Comparison of ENCODE assay signal across 14 cellular contexts in genomic region chr12:66774921-66775320, GRCh38.
DNase-seq lines count a peak whose midpoint lies in the region; ATAC-seq and TF ChIP-seq lines count a peak whose summit lies in the region.
"Had no signal": no experiment of that assay in that cellular context is flagged by ENCODE, and none has a peak within 500 bp of the region (broad histone marks: within the 10 kb centered on the region; RNA-seq: fewer than 3 reads in every experiment).

No MANE protein-coding gene starts in this region.

- no peak overlapping the region for H2AFZ ChIP-seq in MM.1S (ENCODE audit: low read length)
- H2AFZ ChIP-seq: GM23248 had no signal

- no peak overlapping the region for H3K4me3 Mint-ChIP-seq in natural killer cell
- no peak overlapping the region for H3K4me3 Mint-ChIP-seq in natural killer cell treated with Interleukin-12 subunit alpha and Interleukin-12 subunit beta and Interleukin-15 and Interleukin-18, amount 100 ng/mL, for 72 hours
- H3K4me3 Mint-ChIP-seq: B cell; CD4-positive, alpha-beta T cell had no signal

- DNase-seq in natural killer cell (no peak), NCI-H2171 (lab: John Stamatoyannopoulos, UW) (peak; percentile 55), SK-N-DZ (ENCODE audit: low spot score) (peak; percentile 93), hippocampal formation (lab: John Stamatoyannopoulos, UW) (no peak), T-helper 1 cell (no peak), MM.1S (no peak)
- no peak for DNase-seq in natural killer cell treated with Interleukin-12 subunit alpha and Interleukin-12 subunit beta and Interleukin-15 and Interleukin-18, amount 100 ng/mL, for 72 hours (ENCODE audit: low spot score)
- DNase-seq: C1 segment of cervical spinal cord; CD4-positive, alpha-beta T cell; DMS79; GM23248 had no signal

- peaks cover 0 to 3% of the 10 kb centered on the region in 2 donors for H3K9me3 Mint-ChIP-seq in natural killer cell
- H3K9me3 Mint-ChIP-seq in natural killer cell treated with Interleukin-12 subunit alpha and Interleukin-12 subunit beta and Interleukin-15 and Interleukin-18, amount 100 ng/mL, for 72 hours: no peaks in the 10 kb centered on the region
- H3K9me3 Mint-ChIP-seq: CD4-positive, alpha-beta T cell had no signal

- no peak overlapping the region for H3K4me2 ChIP-seq in MM.1S (ENCODE audit: low read depth, low read length)

- no peaks in the 10 kb centered on the region for H3K9me2 ChIP-seq in MM.1S (replicated peaks; ENCODE audit: insufficient read depth, low read length)

- H4K20me1 ChIP-seq in MM.1S (ENCODE audit: insufficient read depth, low read length): no peaks in the 10 kb centered on the region

- no peaks in the 10 kb centered on the region for H3K36me3 ChIP-seq in MM.1S (replicated peaks; ENCODE audit: insufficient read depth, low read length)

- peaks cover 17 to 22% of the 10 kb centered on the region in 2 donors for H3K27me3 Mint-ChIP-seq in natural killer cell (ENCODE audit: low read depth in 2 of 2)
- H3K27me3 Mint-ChIP-seq in natural killer cell treated with Interleukin-12 subunit alpha and Interleukin-12 subunit beta and Interleukin-15 and Interleukin-18, amount 100 ng/mL, for 72 hours: peaks cover 18 to 30% of the 10 kb centered on the region in 2 donors
- H3K27me3 Mint-ChIP-seq: CD4-positive, alpha-beta T cell had no signal

- TF ChIP-seq CTCF in natural killer cell (IDR thresholded peaks at IDR 0.05) (no peak), MM.1S (IDR thresholded peaks at IDR 0.05; ENCODE audit: low read length) (no peak)

- no peaks in the 10 kb centered on the region for H3K79me2 ChIP-seq in MM.1S (ENCODE audit: low read length)

- peaks cover 44 to 51% of the 10 kb centered on the region in 2 donors for H3K4me1 Mint-ChIP-seq in natural killer cell
- peaks cover 23 to 32% of the 10 kb centered on the region in 2 donors for H3K4me1 Mint-ChIP-seq in natural killer cell treated with Interleukin-12 subunit alpha and Interleukin-12 subunit beta and Interleukin-15 and Interleukin-18, amount 100 ng/mL, for 72 hours (ENCODE audit: low read depth in 2 of 2)
- H3K4me1 Mint-ChIP-seq: B cell had no signal

- no peaks in the 10 kb centered on the region for H3F3A ChIP-seq in MM.1S (ENCODE audit: insufficient read depth, low read length)

- peak overlapping the region; percentile 11 to 66 for H3K27ac Mint-ChIP-seq in natural killer cell
- H3K27ac Mint-ChIP-seq in natural killer cell treated with Interleukin-12 subunit alpha and Interleukin-12 subunit beta and Interleukin-15 and Interleukin-18, amount 100 ng/mL, for 72 hours: no peak overlapping the region
- H3K27ac Mint-ChIP-seq: B cell; CD4-positive, alpha-beta T cell had no signal

- H3K36me3 Mint-ChIP-seq in natural killer cell: peaks cover 13% of the 10 kb centered on the region
- H3K36me3 Mint-ChIP-seq in natural killer cell treated with Interleukin-12 subunit alpha and Interleukin-12 subunit beta and Interleukin-15 and Interleukin-18, amount 100 ng/mL, for 72 hours: peaks cover 4% of the 10 kb centered on the region

- no peaks in the 10 kb centered on the region for H3K4me1 ChIP-seq in MM.1S (ENCODE audit: low read length)

- H3K27ac ChIP-seq in MM.1S (ENCODE audit: low read length): no peak overlapping the region
- H3K27ac ChIP-seq: GM23248 had no signal

- H3K9me3 ChIP-seq in MM.1S (replicated peaks; ENCODE audit: insufficient read depth, low read length): no peaks in the 10 kb centered on the region

- no peaks in the 10 kb centered on the region for H3K27me3 ChIP-seq in MM.1S (replicated peaks; ENCODE audit: insufficient read depth, low read length)

- no peak overlapping the region for H3K4me3 ChIP-seq in MM.1S (ENCODE audit: low read length)
- H3K4me3 ChIP-seq: GM12878, GM23248 had no signal

- no peak for ATAC-seq in natural killer cell
- ATAC-seq in natural killer cell treated with Interleukin-12 subunit alpha and Interleukin-12 subunit beta and Interleukin-15 and Interleukin-18, amount 100 ng/mL, for 72 hours: no peak
- ATAC-seq: GM12878, HCT116 had no signal

- intact Hi-C loops in natural killer cell (cut with micrococcal nuclease): loop anchor here (5.0 kb wide), 1 partner anchor 38 kb away; no protein-coding TSS in a partner anchor

- no peak overlapping the region for H3K9ac ChIP-seq in MM.1S (ENCODE audit: low read length)
- H3K9ac ChIP-seq: GM23248 had no signal

Comparison
In these comparisons a context has a peak if more than half of its experiments do, and no peak if none do; other contexts are left out.
1. H3K27ac Mint-ChIP-seq: peak in natural killer cell (2 of 2); none in natural killer cell treated with Interleukin-12 subunit alpha and Interleukin-12 subunit beta and Interleukin-15 and Interleukin-18, amount 100 ng/mL, for 72 hours (0 of 2).
2. DNase-seq: peak in NCI-H2171 (single experiment) and SK-N-DZ (single experiment); none in natural killer cell (single experiment), natural killer cell treated with Interleukin-12 subunit alpha and Interleukin-12 subunit beta and Interleukin-15 and Interleukin-18, amount 100 ng/mL, for 72 hours (single experiment), hippocampal formation (0 of 2), T-helper 1 cell (0 of 5) and MM.1S (single experiment).